In genomic region chr10:126014309-126014708, GRCh38 we compare ENCODE assay signal across 14 cellular contexts.
DNase-seq lines count a peak whose midpoint lies in the region; ATAC-seq and TF ChIP-seq lines count a peak whose summit lies in the region.
"Had no signal": no experiment of that assay in that cellular context is flagged by ENCODE, and none has a peak within 500 bp of the region (broad histone marks: within the 10 kb centered on the region; RNA-seq: fewer than 3 reads in every experiment).

No MANE protein-coding gene starts in this region.

- TF ChIP-seq CTCF in PC-3 (conservative IDR thresholded peaks at IDR 0.05; ENCODE audit: low read depth, low read length) (no peak), fibroblast of mammary gland (conservative IDR thresholded peaks at IDR 0.05; ENCODE audit: control insufficient read depth, insufficient read depth, low read depth, low read length) (no peak)

- H3K79me2 ChIP-seq in PC-3 (ENCODE audit: low read length): no peaks in the 10 kb centered on the region

- H3K9me3 ChIP-seq in PC-3 (ENCODE audit: low read length): no peaks in the 10 kb centered on the region
- H3K9me3 ChIP-seq: transverse colon had no signal

- POLR2A ChIA-PET in PC-3 (lab: Charles Lee; ENCODE audit: unreplicated experiment): no interaction called here

- intact Hi-C loops in PC-3 (cut with micrococcal nuclease): loop anchor here (10.0 kb wide), 1 partner anchor 80 kb away; no protein-coding TSS in a partner anchor

- H3K27ac ChIP-seq in PC-3 (ENCODE audit: low read length): peak overlapping the region; percentile 98
- H3K27ac ChIP-seq: neural progenitor cell, transverse colon had no signal

- peaks cover 32% of the 10 kb centered on the region for H3K4me1 ChIP-seq in PC-3 (ENCODE audit: insufficient read depth, low read length)
- H3K4me1 ChIP-seq: transverse colon had no signal

- CTCF ChIA-PET in PC-3 (lab: Charles Lee): no interaction called here

- H3K4me3 ChIP-seq in PC-3 (ENCODE audit: low read length): no peak overlapping the region
- no peak overlapping the region for H3K4me3 ChIP-seq in fibroblast of mammary gland (ENCODE audit: control insufficient read depth, low read depth, low read length)
- H3K4me3 ChIP-seq: GM23338, neural progenitor cell, transverse colon had no signal

- H3K27me3 ChIP-seq in PC-3 (ENCODE audit: low read length): no peaks in the 10 kb centered on the region
- H3K27me3 ChIP-seq: neural progenitor cell, transverse colon had no signal

- H3K4me2 ChIP-seq in PC-3 (ENCODE audit: low read length): peak overlapping the region; percentile 83; the same call in 1 of the 2 replicates
- H3K4me2 ChIP-seq: GM23338, neural progenitor cell had no signal

- BruUV-seq in PC-3 (replicated peaks; lab: Mats Ljungman, UMichigan): no TSS peak

- no peaks in the 10 kb centered on the region for H3K9me2 ChIP-seq in PC-3 (replicated peaks; ENCODE audit: low read length)

- DNase-seq in NCI-H2029 (lab: John Stamatoyannopoulos, UW) (peak; percentile 38), NCI-H2029 treated with DMSO at 0.1 percent for 48 hours (lab: John Stamatoyannopoulos, UW) (no peak), PC-3 (peak; percentile 51), fibroblast of mammary gland (ENCODE audit: low read depth) (peak; percentile 85), smooth muscle cell of the brain vasculature (ENCODE audit: low read depth, low spot score) (peak; percentile 56), LoVo (ENCODE audit: low spot score) (no peak), GM03348 (ENCODE audit: low spot score) (no peak)
- DNase-seq: 8988T, NCI-H524 treated with DMSO at 0.1 percent for 48 hours, SIG-M5, transverse colon had no signal

- H4K20me1 ChIP-seq in PC-3 (ENCODE audit: low read length): no peaks in the 10 kb centered on the region

- ATAC-seq in PC-3 (peak; percentile 39), HG03457 (IDR thresholded peaks at IDR 0.05; ENCODE audit: unreplicated experiment) (no peak)

- no peak overlapping the region for H2AFZ ChIP-seq in PC-3 (ENCODE audit: low read length)

- H3F3A ChIP-seq in PC-3 (ENCODE audit: low read length, unreplicated experiment): no peaks in the 10 kb centered on the region

- H3K36me3 ChIP-seq in PC-3 (ENCODE audit: low read depth, low read length): no peaks in the 10 kb centered on the region
- H3K36me3 ChIP-seq: neural progenitor cell, transverse colon had no signal

- peak overlapping the region; percentile 96 for H3K9ac ChIP-seq in PC-3 (ENCODE audit: low read length)
- H3K9ac ChIP-seq: neural progenitor cell had no signal

Comparison
In these comparisons a context has a peak if more than half of its experiments do, and no peak if none do; other contexts are left out.
1. DNase-seq: peak in NCI-H2029 (single experiment), PC-3 (single experiment), fibroblast of mammary gland (single experiment) and smooth muscle cell of the brain vasculature (single experiment); none in NCI-H2029 treated with DMSO at 0.1 percent for 48 hours (single experiment), LoVo (single experiment) and GM03348 (single experiment).